In the genomic region with DNA sequence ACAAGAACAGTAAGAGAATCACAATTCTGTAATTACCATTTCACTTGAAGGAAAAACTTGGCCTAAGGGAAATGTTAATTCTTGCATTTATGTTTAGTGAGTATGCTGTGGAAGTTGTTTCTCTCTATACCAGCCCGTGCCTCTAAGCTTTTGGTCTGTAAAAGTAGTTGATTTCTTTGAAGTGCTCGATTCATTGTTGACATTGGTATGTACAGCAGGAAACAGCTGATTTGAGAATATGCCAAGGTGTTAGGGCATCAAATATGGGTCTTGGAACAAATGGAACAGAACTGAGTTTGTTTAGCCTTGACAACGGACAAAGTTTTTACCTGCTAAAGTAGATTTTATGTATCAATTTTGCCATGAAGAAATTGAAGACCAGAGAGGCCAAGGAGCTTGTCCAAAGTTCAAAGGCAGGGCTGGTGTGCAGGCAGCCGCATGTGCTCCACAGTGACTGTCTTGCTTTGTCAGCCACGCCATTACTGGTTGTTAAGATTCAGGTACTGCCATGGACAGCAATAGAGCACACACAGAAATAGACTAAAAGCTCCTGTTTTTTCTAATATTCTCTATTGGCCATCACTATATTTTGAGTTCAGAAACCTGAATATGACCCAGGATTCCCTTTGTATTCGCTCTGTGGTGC, we compare ENCODE assay signal across 1 cellular context.
TF ChIP-seq lines count a peak whose summit lies in the region.

No MANE protein-coding gene starts in this region.

TF ChIP-seq in H1, 55 proteins besides CTCF, POLR2A, EP300 and RAD21 (continued from another document):
- TF ChIP-seq BRCA1 (IDR thresholded peaks at IDR 0.05; ENCODE audit: low read depth, low read length) = no peak
